ENCODE assay signal across 20 cellular contexts in the genomic region with DNA sequence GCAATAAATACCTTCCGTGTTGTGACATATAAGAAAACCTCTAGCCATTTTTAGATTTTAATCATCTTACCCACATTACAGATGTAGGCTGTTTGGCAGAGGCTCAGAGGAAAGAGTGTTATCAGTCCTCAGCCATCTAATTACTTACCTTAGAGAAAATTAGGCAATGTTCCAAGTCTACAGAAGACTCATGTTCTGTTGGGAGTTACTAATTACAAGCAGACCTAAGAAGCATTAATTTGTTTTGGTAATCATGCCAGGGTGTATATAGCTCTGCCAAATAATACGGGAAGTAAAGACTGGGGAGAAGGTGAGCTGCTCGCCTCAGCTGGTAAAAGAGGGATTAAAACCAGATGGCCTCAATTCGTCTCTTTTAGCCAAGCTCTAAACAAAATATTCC.
DNase-seq lines count a peak whose midpoint lies in the region; ATAC-seq and TF ChIP-seq lines count a peak whose summit lies in the region.
"Had no signal": no experiment of that assay in that cellular context is flagged by ENCODE, and none has a peak within 500 bp of the region (broad histone marks: within the 10 kb centered on the region; RNA-seq: fewer than 3 reads in every experiment).

No MANE protein-coding gene starts in this region.

- DNase-seq in DMS 273 (lab: John Stamatoyannopoulos, UW; ENCODE audit: unreplicated experiment) (peak; percentile 77), immature natural killer cell (no peak), superior temporal gyrus (ENCODE audit: extremely low spot score) (no peak)
- DNase-seq: activated CD4-positive, alpha-beta T cell treated with anti-CD3 and anti-CD28 coated beads, Interleukin-2, amount 50 U/mL, for 1 hour; activated gamma-delta T cell; brain microvascular endothelial cell; effector CD8-positive, alpha-beta T cell; foreskin melanocyte; lower lobe of right lung; NCI-H510A; right cardiac atrium; stimulated activated CD8-positive, alpha-beta memory T cell treated with anti-CD3 and anti-CD28 coated beads, Interleukin-4, amount 100 ng/mL, for 48 hours; transverse colon had no signal

- no peak overlapping the region for H3K4me3 Mint-ChIP-seq in immature natural killer cell
- H3K4me3 Mint-ChIP-seq: neural crest cell; T-helper 2 cell treated with Interferon-gamma antibody and Interleukin-4, amounts not matched to agents 5 μg/mL and 100 μg/mL, for 36 hours had no signal

- H3K4me1 Mint-ChIP-seq in immature natural killer cell: peaks cover 8 to 44% of the 10 kb centered on the region in 2 donors
- H3K4me1 Mint-ChIP-seq: neural crest cell had no signal

- H3K36me3 ChIP-seq in KOPT-K1 (ENCODE audit: insufficient read depth, low read length): no peaks in the 10 kb centered on the region
- H3K36me3 ChIP-seq: brain microvascular endothelial cell had no signal

- ATAC-seq in GM21367 (IDR thresholded peaks at IDR 0.05; ENCODE audit: unreplicated experiment) (no peak), GM19351 (IDR thresholded peaks at IDR 0.05; ENCODE audit: unreplicated experiment) (no peak)
- ATAC-seq: lower lobe of right lung, right cardiac atrium had no signal

- peaks cover 2 to 8% (median 2%) of the 10 kb centered on the region in 3 donors for H3K27me3 Mint-ChIP-seq in immature natural killer cell (ENCODE audit: low read depth in 3 of 3)

- H3K36me3 Mint-ChIP-seq in immature natural killer cell: peaks cover 45 to 86% (median 57%) of the 10 kb centered on the region in 3 donors

- H3K9me3 ChIP-seq in KOPT-K1 (ENCODE audit: insufficient read depth, low read length, poor library complexity, severe bottlenecking): peaks cover 21% of the 10 kb centered on the region

- peak overlapping the region in 5 of 6 donors; percentile 8 to 64 (median 43) for H3K27ac Mint-ChIP-seq in immature natural killer cell
- H3K27ac Mint-ChIP-seq: T-helper 2 cell treated with Interferon-gamma antibody and Interleukin-4, amounts not matched to agents 5 μg/mL and 100 μg/mL, for 36 hours had no signal

- H3K27ac ChIP-seq in KOPT-K1 (ENCODE audit: low read depth, low read length, poor library complexity, severe bottlenecking): peak overlapping the region; percentile 32
- H3K27ac ChIP-seq: brain microvascular endothelial cell, C4-2B, lower lobe of right lung, transverse colon had no signal

- peaks cover 0 to 14% (median 6%) of the 10 kb centered on the region in 6 donors for H3K9me3 Mint-ChIP-seq in immature natural killer cell

TF ChIP-seq in PFSK-1, 5 proteins besides CTCF, POLR2A, EP300 and RAD21:
- TF ChIP-seq TAF1 (IDR thresholded peaks at IDR 0.05; ENCODE audit: borderline replicate concordance, insufficient read depth, low read length) (no peak), POLR2AphosphoS5 (IDR thresholded peaks at IDR 0.05; ENCODE audit: low read depth, low read length) (peak; percentile 32; the same call in 1 of the 2 replicates), SIN3A (IDR thresholded peaks at IDR 0.05; ENCODE audit: borderline replicate concordance, insufficient read depth, low read length) (no peak)
- TF ChIP-seq, protein P1, sequence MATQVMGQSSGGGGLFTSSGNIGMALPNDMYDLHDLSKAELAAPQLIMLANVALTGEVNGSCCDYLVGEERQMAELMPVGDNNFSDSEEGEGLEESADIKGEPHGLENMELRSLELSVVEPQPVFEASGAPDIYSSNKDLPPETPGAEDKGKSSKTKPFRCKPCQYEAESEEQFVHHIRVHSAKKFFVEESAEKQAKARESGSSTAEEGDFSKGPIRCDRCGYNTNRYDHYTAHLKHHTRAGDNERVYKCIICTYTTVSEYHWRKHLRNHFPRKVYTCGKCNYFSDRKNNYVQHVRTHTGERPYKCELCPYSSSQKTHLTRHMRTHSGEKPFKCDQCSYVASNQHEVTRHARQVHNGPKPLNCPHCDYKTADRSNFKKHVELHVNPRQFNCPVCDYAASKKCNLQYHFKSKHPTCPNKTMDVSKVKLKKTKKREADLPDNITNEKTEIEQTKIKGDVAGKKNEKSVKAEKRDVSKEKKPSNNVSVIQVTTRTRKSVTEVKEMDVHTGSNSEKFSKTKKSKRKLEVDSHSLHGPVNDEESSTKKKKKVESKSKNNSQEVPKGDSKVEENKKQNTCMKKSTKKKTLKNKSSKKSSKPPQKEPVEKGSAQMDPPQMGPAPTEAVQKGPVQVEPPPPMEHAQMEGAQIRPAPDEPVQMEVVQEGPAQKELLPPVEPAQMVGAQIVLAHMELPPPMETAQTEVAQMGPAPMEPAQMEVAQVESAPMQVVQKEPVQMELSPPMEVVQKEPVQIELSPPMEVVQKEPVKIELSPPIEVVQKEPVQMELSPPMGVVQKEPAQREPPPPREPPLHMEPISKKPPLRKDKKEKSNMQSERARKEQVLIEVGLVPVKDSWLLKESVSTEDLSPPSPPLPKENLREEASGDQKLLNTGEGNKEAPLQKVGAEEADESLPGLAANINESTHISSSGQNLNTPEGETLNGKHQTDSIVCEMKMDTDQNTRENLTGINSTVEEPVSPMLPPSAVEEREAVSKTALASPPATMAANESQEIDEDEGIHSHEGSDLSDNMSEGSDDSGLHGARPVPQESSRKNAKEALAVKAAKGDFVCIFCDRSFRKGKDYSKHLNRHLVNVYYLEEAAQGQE (IDR thresholded peaks at IDR 0.05; ENCODE audit: insufficient read depth in 1 of 2, low read depth in 2 of 2, low read length in 2 of 2): no peak
